Comparison of ENCODE assay signal across 23 cellular contexts in the genomic region with DNA sequence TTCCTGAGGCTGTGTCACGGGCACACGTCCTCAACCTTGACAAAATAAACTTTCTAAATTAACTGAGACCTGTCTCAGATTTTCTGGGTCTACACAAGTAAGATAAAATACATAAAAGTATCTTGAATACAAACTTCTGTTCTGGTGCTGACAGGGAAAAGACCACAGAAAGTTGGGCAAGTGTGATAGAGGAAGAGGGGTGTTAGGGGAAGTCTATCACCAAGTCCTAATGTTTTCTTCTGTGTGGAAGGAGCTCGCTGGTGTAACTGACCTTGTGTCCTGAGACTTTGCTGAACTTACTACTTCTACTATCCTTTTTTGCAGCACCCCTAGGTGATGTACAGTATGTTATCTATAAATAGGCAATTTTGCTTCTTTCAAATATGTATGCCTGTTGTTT.
"Had no signal": no experiment of that assay in that cellular context is flagged by ENCODE, and none has a peak within 500 bp of the region (broad histone marks: within the 10 kb centered on the region; RNA-seq: fewer than 3 reads in every experiment).

No MANE protein-coding gene starts in this region.

- DNase-seq: activated B cell treated with CpG ODN at 0.5 μM for 24 hours; activated CD4-positive, alpha-beta T cell treated with anti-CD3 and anti-CD28 coated beads for 4 hours; activated CD8-positive, alpha-beta T cell treated with anti-CD3 and anti-CD28 coated beads for 36 hours; activated naive CD4-positive, alpha-beta T cell; activated naive CD8-positive, alpha-beta T cell treated with anti-CD3 and anti-CD28 coated beads for 36 hours; activated T-cell treated with anti-CD3 and anti-CD28 coated beads, Interleukin-2, amount 50 U/mL, for 1 hour; amniotic stem cell; effector CD8-positive, alpha-beta T cell; heart left ventricle; kidney; natural killer cell; sigmoid colon; spleen; stimulated activated CD4-positive, alpha-beta T cell treated with anti-CD3 and anti-CD28 coated beads, Interleukin-4, amount 100 ng/mL, for 4 hours; stimulated activated naive CD4-positive, alpha-beta T cell; thyroid gland; uterus had no signal

- H3K4me3 ChIP-seq: gastroesophageal sphincter, heart left ventricle, lung, sigmoid colon, spleen, thyroid gland, uterus had no signal

- H3K27ac ChIP-seq: gastroesophageal sphincter, heart left ventricle, parathyroid adenoma, sigmoid colon, thyroid gland, uterus had no signal

- H3K4me1 ChIP-seq: gastroesophageal sphincter, parathyroid adenoma, sigmoid colon, thyroid gland, uterus had no signal

- H3K9me3 ChIP-seq: gastroesophageal sphincter, heart left ventricle, sigmoid colon, spleen, thyroid gland, uterus had no signal

- ATAC-seq: activated CD8-positive, alpha-beta T cell treated with anti-CD3 and anti-CD28 coated beads for 36 hours; activated T-helper 17 cell treated with anti-CD3 and anti-CD28 coated beads, Interleukin-2, amount 50 U/mL, for 72 hours; esophagus mucosa; gastroesophageal sphincter; heart left ventricle; left lobe of liver; natural killer cell had no signal

- H3K27me3 ChIP-seq: gastroesophageal sphincter, heart left ventricle, sigmoid colon, spleen, thyroid gland, uterus had no signal

- H3K36me3 ChIP-seq: thyroid gland, uterus had no signal
